1 cellular context compared by ENCODE assay signal in the genomic region with DNA sequence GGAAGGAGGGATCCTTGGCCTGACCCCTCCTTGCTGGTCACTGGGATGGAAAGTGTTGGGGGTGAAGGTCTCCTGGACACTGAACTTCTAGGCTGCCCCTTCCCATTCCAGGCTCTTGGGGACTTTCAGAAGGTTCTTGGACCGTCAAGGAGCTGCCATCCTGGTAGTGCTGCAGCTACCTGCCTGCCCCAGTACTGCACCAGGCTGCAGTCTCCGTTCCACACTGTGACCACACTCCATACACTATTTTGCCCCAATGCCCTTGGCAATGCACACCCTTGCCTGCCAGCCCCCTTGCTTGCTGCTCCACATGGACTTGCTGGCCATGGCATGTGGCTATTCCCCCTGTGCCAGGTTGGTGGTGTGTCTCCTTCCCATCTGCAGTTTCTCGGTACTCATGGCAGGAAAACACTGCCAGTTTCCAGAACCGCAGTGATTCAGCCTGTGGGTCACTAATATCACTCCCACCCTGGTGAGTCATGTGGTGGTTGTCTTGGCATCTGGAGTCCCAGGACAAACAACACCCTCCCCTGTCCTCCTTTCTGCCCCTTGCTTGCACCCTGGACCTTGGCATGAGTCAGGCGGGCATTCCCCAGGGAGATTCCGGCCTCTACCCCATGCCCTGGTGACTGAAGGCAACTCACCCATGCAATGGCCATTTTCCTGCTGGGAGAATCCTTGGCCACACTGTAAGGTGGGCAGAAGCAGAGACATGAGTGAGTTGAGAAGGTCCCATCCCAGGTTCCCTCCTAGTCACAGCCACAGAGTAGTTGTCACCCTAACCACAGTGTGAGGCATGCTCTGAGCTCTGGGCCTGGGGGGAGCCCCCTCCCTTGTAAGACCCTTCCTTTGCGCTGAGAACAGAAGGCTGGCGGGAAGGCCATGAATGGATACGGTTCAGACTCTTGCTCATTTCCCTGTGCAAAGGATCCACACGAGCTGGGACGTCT.
TF ChIP-seq lines count a peak whose summit lies in the region.

No MANE protein-coding gene starts in this region.

TF ChIP-seq in GM12878, 131 proteins besides CTCF, POLR2A, EP300 and RAD21 (continued from another document):
- TF ChIP-seq SPI1 (IDR thresholded peaks at IDR 0.05; ENCODE audit: borderline replicate concordance, insufficient read depth, low read depth, low read length) (no peak), JUNB (IDR thresholded peaks at IDR 0.05) (no peak), NRF1 (conservative IDR thresholded peaks at IDR 0.05; ENCODE audit: low read depth, low read length) (no peak), E2F4 (IDR thresholded peaks at IDR 0.05; ENCODE audit: low read depth, low read length) (no peak)
